In the genomic region with DNA sequence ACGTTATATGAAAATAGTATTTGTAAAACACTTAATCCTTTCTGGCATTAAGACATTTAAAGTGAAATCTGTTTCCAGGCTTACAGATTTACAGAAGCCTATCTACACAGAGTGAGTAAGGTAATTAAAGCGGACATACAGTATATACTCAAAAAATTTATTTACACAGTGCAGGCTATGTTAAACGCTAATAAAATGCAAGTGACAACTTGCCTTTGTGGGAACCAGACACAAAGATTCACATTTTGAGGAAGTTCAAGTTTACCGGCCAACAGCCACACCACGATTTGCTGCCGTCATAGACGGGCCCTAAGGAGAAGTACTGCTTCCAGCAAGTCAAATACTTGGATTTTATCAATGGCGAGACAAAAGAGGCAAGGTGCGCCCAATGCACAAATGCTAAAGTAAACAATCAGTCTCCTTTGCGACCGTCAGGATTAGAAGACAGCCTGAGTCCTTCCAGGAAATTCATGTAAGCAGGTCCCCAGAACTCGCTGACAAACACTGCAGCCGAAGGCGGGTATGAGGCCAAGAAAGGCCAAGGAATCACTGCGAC, we compare ENCODE assay signal across 7 cellular contexts. TPM values are rescaled to one million over a fixed set of nuclear protein-coding genes. Genes with fewer than 3 reads are reported as not detected.
DNase-seq lines count a peak whose midpoint lies in the region; ATAC-seq and TF ChIP-seq lines count a peak whose summit lies in the region.

No MANE protein-coding gene starts in this region.

- no peaks in the 10 kb centered on the region for H3K36me3 ChIP-seq in adipocyte (ENCODE audit: control insufficient read depth, insufficient read depth, low read length, severe bottlenecking)
- peaks cover 28% of the 10 kb centered on the region for H3K36me3 ChIP-seq in iPS-20b (ENCODE audit: insufficient read depth, low read depth, low read length)

- H3K27me3 Mint-ChIP-seq in HFFc6 (ENCODE audit: insufficient read depth), result no peaks in the 10 kb centered on the region

- TF ChIP-seq CTCF in HFFc6 (IDR thresholded peaks at IDR 0.05), result no peak; the same call in 1 of the 2 replicates

- H3K27ac ChIP-seq in iPS-20b (ENCODE audit: low read length) (no peak overlapping the region), substantia nigra (ENCODE audit: low read depth, low read length, poor library complexity, severe bottlenecking) (peak overlapping the region; percentile 99)

- H3K9me3 ChIP-seq in adipocyte (ENCODE audit: control insufficient read depth, low read length), result no peaks in the 10 kb centered on the region
- H3K9me3 ChIP-seq in iPS-20b (ENCODE audit: insufficient read depth, low read depth, low read length), result no peaks in the 10 kb centered on the region

- H3K9me3 Mint-ChIP-seq in HFFc6, result no peaks in the 10 kb centered on the region

- ATAC-seq in GM19463 (IDR thresholded peaks at IDR 0.05; ENCODE audit: unreplicated experiment) (no peak), HG03139 (IDR thresholded peaks at IDR 0.05; ENCODE audit: unreplicated experiment) (no peak), GM19395 (IDR thresholded peaks at IDR 0.05; ENCODE audit: unreplicated experiment) (no peak)

- H3K4me1 Mint-ChIP-seq in HFFc6 (ENCODE audit: low read depth), result peaks cover 42% of the 10 kb centered on the region

- H3K4me3 ChIP-seq in adipocyte (ENCODE audit: low read length), result peak overlapping the region; percentile 97
- H3K4me3 ChIP-seq in iPS-20b (ENCODE audit: low read length), result peak overlapping the region; percentile 94

- no peak overlapping the region for H3K27ac Mint-ChIP-seq in HFFc6

- no peaks in the 10 kb centered on the region for H3K36me3 Mint-ChIP-seq in HFFc6 (ENCODE audit: low read depth)

- H3K9ac ChIP-seq in adipocyte (ENCODE audit: low read length), result peak overlapping the region; percentile 94
- H3K9ac ChIP-seq in iPS-20b (ENCODE audit: low read depth, low read length), result peak overlapping the region; percentile 96

- H3K4me3 Mint-ChIP-seq in HFFc6, result no peak overlapping the region

- DNase-seq in HFFc6, result peak; percentile 16
- DNase-seq in adipocyte (ENCODE audit: low read depth), result peak; percentile 50
- DNase-seq in substantia nigra (lab: John Stamatoyannopoulos, UW), result peak in 28 of 49 donors; percentile 4 to 57 (median 31)

- H3K4me1 ChIP-seq in adipocyte (ENCODE audit: control insufficient read depth, insufficient read depth, low read length), result peaks cover 29% of the 10 kb centered on the region
- H3K4me1 ChIP-seq in iPS-20b (ENCODE audit: insufficient read depth, low read length), result peaks cover 13% of the 10 kb centered on the region

- no peaks in the 10 kb centered on the region for H3K27me3 ChIP-seq in adipocyte (replicated peaks; ENCODE audit: control insufficient read depth, insufficient read depth, low read length)
- no peaks in the 10 kb centered on the region for H3K27me3 ChIP-seq in iPS-20b (ENCODE audit: insufficient read depth, low read length)

RNA-seq across cellular contexts. Expression of a gene that starts 0.8 kb away (rescaled TPM):
- total RNA-seq in HFFc6 (2021; fragmentation: NEBNext Ultra II Directional; extraction: Animal tissue kit (Norgen Biotek cat#: 25700)), result 100 to 1,000 TPM in 3 of 6 experiments, 10 to 100 TPM in 3; 86.6 to 113 (median 100) TPM

RNA-seq across cellular contexts. Expression of a gene that starts 1.3 kb away (rescaled TPM):
- 10 to 100 TPM; 10.1 to 22.7 (median 14.8) TPM for total RNA-seq in HFFc6 (2021; fragmentation: NEBNext Ultra II Directional; extraction: Animal tissue kit (Norgen Biotek cat#: 25700))

RNA-seq across cellular contexts. Expression of a gene that starts 60.0 kb away (rescaled TPM):
- under 1 TPM in 5 of 6 experiments, not detected in 1; 0.02 to 0.35 (median 0.19) TPM for total RNA-seq in HFFc6 (2021; fragmentation: NEBNext Ultra II Directional; extraction: Animal tissue kit (Norgen Biotek cat#: 25700))
